Comparison of ENCODE assay signal across 15 cellular contexts in the genomic region with DNA sequence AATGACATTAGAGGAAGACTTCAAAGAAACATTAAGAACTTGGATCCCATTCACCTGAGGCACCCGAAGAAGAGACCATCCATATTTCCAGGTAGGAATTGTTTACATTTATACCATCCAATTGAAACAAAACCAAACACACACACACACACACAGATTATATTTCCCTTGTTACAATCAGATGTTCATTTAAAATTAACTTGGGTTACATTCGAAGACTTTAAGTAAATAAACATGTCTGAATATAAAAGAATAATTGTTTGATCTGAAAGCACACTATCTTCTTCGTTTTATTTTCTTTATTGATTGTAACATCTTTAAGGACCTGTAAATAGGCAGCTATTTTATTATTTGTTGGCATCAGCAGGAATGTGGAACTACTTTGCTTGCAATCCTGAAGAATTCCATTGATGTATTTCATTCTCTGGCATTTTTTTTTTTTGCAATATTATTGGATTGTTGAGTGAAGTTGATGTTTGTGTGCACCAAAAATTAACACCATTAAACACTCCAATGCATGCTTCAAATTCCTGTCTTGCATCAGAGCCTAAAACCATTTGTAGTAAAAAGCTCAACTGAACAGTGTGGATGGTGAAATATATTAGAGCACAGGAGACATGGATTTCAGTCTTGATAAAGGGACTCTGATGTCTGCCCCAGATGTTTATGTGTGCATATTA.
A peak's percentile ranks its signal among the peaks of the same experiment; 100 is the strongest.
DNase-seq lines count a peak whose midpoint lies in the region; ATAC-seq, FAIRE-seq and TF ChIP-seq lines count a peak whose summit lies in the region.
"Had no signal": no experiment of that assay in that cellular context is flagged by ENCODE, and none has a peak within 500 bp of the region (broad histone marks: within the 10 kb centered on the region; RNA-seq: fewer than 3 reads in every experiment).

No MANE protein-coding gene starts in this region.

- H3K4me3 ChIP-seq in adipocyte (ENCODE audit: low read length) (peak overlapping the region; percentile 5), kidney (ENCODE audit: low read length in 2 of 2) (peak overlapping the region; percentile 35 to 54), suprapubic skin (no peak overlapping the region)
- H3K4me3 ChIP-seq: cardiac muscle cell, ovary, thoracic aorta had no signal

- no peak for ATAC-seq in GM21528 (IDR thresholded peaks at IDR 0.05; ENCODE audit: low FRiP score, unreplicated experiment)
- ATAC-seq: activated CD4-positive, alpha-beta T cell treated with anti-CD3 and anti-CD28 coated beads for 36 hours had no signal

- no peaks in the 10 kb centered on the region for H3K36me3 ChIP-seq in adipocyte (ENCODE audit: control insufficient read depth, insufficient read depth, low read length, severe bottlenecking)
- no peaks in the 10 kb centered on the region for H3K36me3 ChIP-seq in kidney (ENCODE audit: control insufficient read depth in 1 of 2, insufficient read depth in 2 of 2, low read length in 2 of 2)
- no peaks in the 10 kb centered on the region for H3K36me3 ChIP-seq in suprapubic skin
- H3K36me3 ChIP-seq: cardiac muscle cell, ovary had no signal

- TF ChIP-seq POLR2A in suprapubic skin (IDR thresholded peaks at IDR 0.05): no peak

- FAIRE-seq in kidney (lab: Jason Lieb, UNC): no peak

- H3K9me3 ChIP-seq in adipocyte (ENCODE audit: control insufficient read depth, low read length): no peaks in the 10 kb centered on the region
- H3K9me3 ChIP-seq in kidney (ENCODE audit: control insufficient read depth in 1 of 2, low read length in 2 of 2): no peaks in the 10 kb centered on the region
- no peaks in the 10 kb centered on the region for H3K9me3 ChIP-seq in suprapubic skin
- H3K9me3 ChIP-seq: ovary, thoracic aorta had no signal

- H3K27me3 ChIP-seq in adipocyte (replicated peaks; ENCODE audit: control insufficient read depth, insufficient read depth, low read length): no peaks in the 10 kb centered on the region
- no peaks in the 10 kb centered on the region for H3K27me3 ChIP-seq in suprapubic skin
- H3K27me3 ChIP-seq: cardiac muscle cell, foreskin keratinocyte, ovary had no signal

- DNase-seq in NOMO-1 treated with DMSO at 0.1 percent for 48 hours (lab: John Stamatoyannopoulos, UW; ENCODE audit: unreplicated experiment): peak; percentile 21
- no peak for DNase-seq in NOMO-1 treated with dmso at 0.1 percent for 144 hours (lab: John Stamatoyannopoulos, UW; ENCODE audit: unreplicated experiment)
- DNase-seq in adipocyte (ENCODE audit: low read depth): peak; percentile 76
- no peak for DNase-seq in kidney
- DNase-seq in suprapubic skin (ENCODE audit: low spot score in 2 of 2): no peak
- no peak for DNase-seq in midbrain (lab: John Stamatoyannopoulos, UW)
- no peak for DNase-seq in T1000 (lab: John Stamatoyannopoulos, UW)
- DNase-seq: activated CD4-positive, alpha-beta T cell treated with anti-CD3 and anti-CD28 coated beads for 36 hours; AML-193; GDM1; ovary had no signal

- H3K4me1 ChIP-seq in adipocyte (ENCODE audit: control insufficient read depth, insufficient read depth, low read length): peaks cover 47% of the 10 kb centered on the region
- H3K4me1 ChIP-seq in kidney (ENCODE audit: control insufficient read depth in 1 of 2, insufficient read depth in 1 of 2, low read depth in 1 of 2, low read length in 2 of 2): peaks cover 5% of the 10 kb centered on the region in 2 donors
- peaks cover 35% of the 10 kb centered on the region for H3K4me1 ChIP-seq in suprapubic skin

- H3K9ac ChIP-seq in adipocyte (ENCODE audit: low read length) (peak overlapping the region; percentile 16), kidney (ENCODE audit: low read length in 2 of 2) (peak overlapping the region in 1 of 2 donors; percentile 23)

- WGBS in suprapubic skin: 43% methylated on average over 3 of the region's 3 CpGs

- TF ChIP-seq EP300 in suprapubic skin (IDR thresholded peaks at IDR 0.05): no peak

- TF ChIP-seq CTCF in kidney (IDR thresholded peaks at IDR 0.05; ENCODE audit: borderline replicate concordance, extremely low read depth, insufficient read depth): no peak
- no peak for TF ChIP-seq CTCF in suprapubic skin (IDR thresholded peaks at IDR 0.05)

- intact Hi-C loops in kidney (cut with DNase I): no loop called here

- H3K27ac ChIP-seq in kidney (ENCODE audit: low read depth in 2 of 2, low read length in 2 of 2) (no peak overlapping the region), suprapubic skin (peak overlapping the region; percentile 47)
- H3K27ac ChIP-seq: cardiac muscle cell, foreskin keratinocyte, ovary, thoracic aorta had no signal

Comparison
In these comparisons a context has a peak if more than half of its experiments do, and no peak if none do; other contexts are left out.
1. DNase-seq: peak in NOMO-1 treated with DMSO at 0.1 percent for 48 hours (single experiment) and adipocyte (single experiment); none in NOMO-1 treated with dmso at 0.1 percent for 144 hours (single experiment), kidney (single experiment), suprapubic skin (0 of 2), midbrain (single experiment) and T1000 (single experiment).